ENCODE assay signal across 1 cellular context in the genomic region with DNA sequence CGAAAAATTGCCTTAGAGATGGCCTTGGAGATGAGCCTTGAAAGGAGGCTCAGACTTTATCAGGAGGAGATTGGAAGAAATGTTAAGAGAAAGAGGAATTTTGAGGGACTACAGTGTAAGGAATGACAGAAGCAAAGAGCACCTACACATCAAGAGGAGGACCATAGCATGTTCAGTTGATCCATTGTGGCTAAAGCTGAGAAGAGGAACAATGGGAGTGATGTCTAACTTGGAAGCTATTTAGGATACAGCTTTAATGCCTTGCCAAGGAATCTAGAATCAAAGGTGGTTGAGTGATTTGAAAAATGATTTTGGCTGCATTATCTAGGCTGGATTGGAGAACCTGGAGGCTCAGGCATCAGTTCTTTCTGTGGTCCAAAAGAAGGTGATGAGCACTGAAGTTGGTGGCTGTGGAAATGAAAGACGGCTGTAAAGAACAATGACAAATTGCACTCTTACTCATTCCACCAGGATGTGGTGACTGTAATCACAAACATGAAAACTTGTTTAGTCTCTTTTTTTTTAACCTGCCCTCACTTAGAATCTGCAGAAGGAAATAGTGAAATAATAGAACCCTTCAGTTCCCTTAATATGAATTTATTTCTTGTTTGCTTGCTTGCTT.
TF ChIP-seq lines count a peak whose summit lies in the region.

No MANE protein-coding gene starts in this region.

TF ChIP-seq in GM12878, 131 proteins besides CTCF, POLR2A, EP300 and RAD21 (continued from another document):
- TF ChIP-seq MXI1 (IDR thresholded peaks at IDR 0.05; ENCODE audit: low read depth, low read length) (no peak), NR2C2 (IDR thresholded peaks at IDR 0.05; ENCODE audit: borderline replicate concordance, control insufficient read depth, insufficient read length, low read depth) (no peak)
- TF ChIP-seq, protein P1, sequence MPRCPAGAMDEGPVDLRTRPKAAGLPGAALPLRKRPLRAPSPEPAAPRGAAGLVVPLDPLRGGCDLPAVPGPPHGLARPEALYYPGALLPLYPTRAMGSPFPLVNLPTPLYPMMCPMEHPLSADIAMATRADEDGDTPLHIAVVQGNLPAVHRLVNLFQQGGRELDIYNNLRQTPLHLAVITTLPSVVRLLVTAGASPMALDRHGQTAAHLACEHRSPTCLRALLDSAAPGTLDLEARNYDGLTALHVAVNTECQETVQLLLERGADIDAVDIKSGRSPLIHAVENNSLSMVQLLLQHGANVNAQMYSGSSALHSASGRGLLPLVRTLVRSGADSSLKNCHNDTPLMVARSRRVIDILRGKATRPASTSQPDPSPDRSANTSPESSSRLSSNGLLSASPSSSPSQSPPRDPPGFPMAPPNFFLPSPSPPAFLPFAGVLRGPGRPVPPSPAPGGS (IDR thresholded peaks at IDR 0.05; ENCODE audit: borderline replicate concordance, insufficient read depth, low read depth, low read length, poor library complexity, severe bottlenecking): no peak
- TF ChIP-seq, protein P2, sequence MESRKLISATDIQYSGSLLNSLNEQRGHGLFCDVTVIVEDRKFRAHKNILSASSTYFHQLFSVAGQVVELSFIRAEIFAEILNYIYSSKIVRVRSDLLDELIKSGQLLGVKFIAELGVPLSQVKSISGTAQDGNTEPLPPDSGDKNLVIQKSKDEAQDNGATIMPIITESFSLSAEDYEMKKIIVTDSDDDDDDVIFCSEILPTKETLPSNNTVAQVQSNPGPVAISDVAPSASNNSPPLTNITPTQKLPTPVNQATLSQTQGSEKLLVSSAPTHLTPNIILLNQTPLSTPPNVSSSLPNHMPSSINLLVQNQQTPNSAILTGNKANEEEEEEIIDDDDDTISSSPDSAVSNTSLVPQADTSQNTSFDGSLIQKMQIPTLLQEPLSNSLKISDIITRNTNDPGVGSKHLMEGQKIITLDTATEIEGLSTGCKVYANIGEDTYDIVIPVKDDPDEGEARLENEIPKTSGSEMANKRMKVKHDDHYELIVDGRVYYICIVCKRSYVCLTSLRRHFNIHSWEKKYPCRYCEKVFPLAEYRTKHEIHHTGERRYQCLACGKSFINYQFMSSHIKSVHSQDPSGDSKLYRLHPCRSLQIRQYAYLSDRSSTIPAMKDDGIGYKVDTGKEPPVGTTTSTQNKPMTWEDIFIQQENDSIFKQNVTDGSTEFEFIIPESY (IDR thresholded peaks at IDR 0.05): no peak
